In genomic region chr20:35702824-35703695, GRCh38 we compare ENCODE assay signal across 14 cellular contexts. TPM values are rescaled to one million over a fixed set of nuclear protein-coding genes. Genes with fewer than 3 reads are reported as not detected.
DNase-seq lines count a peak whose midpoint lies in the region; ATAC-seq and TF ChIP-seq lines count a peak whose summit lies in the region.
"Had no signal": no experiment of that assay in that cellular context is flagged by ENCODE, and none has a peak within 500 bp of the region (broad histone marks: within the 10 kb centered on the region; RNA-seq: fewer than 3 reads in every experiment).

No MANE protein-coding gene starts in this region.

- no peaks in the 10 kb centered on the region for H3K9me3 Mint-ChIP-seq in activated naive CD4-positive, alpha-beta T cell treated with anti-CD3 and anti-CD28 coated beads, Interleukin-2, amount 10 ng/mL, durations not matched to agents 7 days and 5 days
- no peaks in the 10 kb centered on the region for H3K9me3 Mint-ChIP-seq in endodermal cell

- peaks cover 76% of the 10 kb centered on the region for H3F3A ChIP-seq in smooth muscle cell (ENCODE audit: low read depth)

- no peak overlapping the region for H3K9ac ChIP-seq in SK-N-MC (ENCODE audit: insufficient read length)
- H3K9ac ChIP-seq in endodermal cell (ENCODE audit: extremely low read depth, low read length, poor library complexity, severe bottlenecking): no peak overlapping the region
- no peak overlapping the region for H3K9ac ChIP-seq in smooth muscle cell (ENCODE audit: low read depth)

- H3K79me2 ChIP-seq in smooth muscle cell (ENCODE audit: low read depth): peaks cover 41% of the 10 kb centered on the region

- H3K9me3 ChIP-seq in SK-N-MC (ENCODE audit: low read depth, low read length) (no peaks in the 10 kb centered on the region), endodermal cell (ENCODE audit: control insufficient read depth, low read length) (no peaks in the 10 kb centered on the region), smooth muscle cell (replicated peaks; ENCODE audit: low read depth) (no peaks in the 10 kb centered on the region)
- H3K9me3 ChIP-seq: heart right ventricle had no signal

- H3K4me2 ChIP-seq in smooth muscle cell: no peak overlapping the region

- H3K4me1 ChIP-seq in endodermal cell (ENCODE audit: control insufficient read depth, insufficient read depth, low read length): peaks cover 3% of the 10 kb centered on the region
- H3K4me1 ChIP-seq in smooth muscle cell (ENCODE audit: low read depth): peaks cover 10% of the 10 kb centered on the region

- H3K27me3 Mint-ChIP-seq in activated naive CD4-positive, alpha-beta T cell treated with anti-CD3 and anti-CD28 coated beads, Interleukin-2, amount 10 ng/mL, durations not matched to agents 7 days and 5 days: no peaks in the 10 kb centered on the region
- H3K27me3 Mint-ChIP-seq in endodermal cell (ENCODE audit: insufficient read depth): no peaks in the 10 kb centered on the region

- H3K36me3 Mint-ChIP-seq in activated naive CD4-positive, alpha-beta T cell treated with anti-CD3 and anti-CD28 coated beads, Interleukin-2, amount 10 ng/mL, durations not matched to agents 7 days and 5 days: peaks cover 66% of the 10 kb centered on the region
- H3K36me3 Mint-ChIP-seq in endodermal cell (ENCODE audit: low read depth): peaks cover 60% of the 10 kb centered on the region

- no peak for DNase-seq in activated naive CD4-positive, alpha-beta T cell treated with anti-CD3 and anti-CD28 coated beads, Interleukin-2, amount 10 ng/mL, durations not matched to agents 7 days and 5 days
- no peak for DNase-seq in activated naive CD4-positive, alpha-beta T cell treated with anti-CD3 and anti-CD28 coated beads, Interleukin-2, amount 50 U/mL, for 16 hours
- DNase-seq in SK-N-MC (ENCODE audit: low read depth, low spot score) (no peak), endodermal cell (no peak), smooth muscle cell (lab: John Stamatoyannopoulos, UW; ENCODE audit: unreplicated experiment) (no peak)
- DNase-seq: brain microvascular endothelial cell, DMS79, heart right ventricle, NCI-H226, PC-3 had no signal

- ATAC-seq in GM18873 (IDR thresholded peaks at IDR 0.05; ENCODE audit: low FRiP score, unreplicated experiment) (no peak), HG02981 (IDR thresholded peaks at IDR 0.05; ENCODE audit: unreplicated experiment) (no peak), HG02852 (IDR thresholded peaks at IDR 0.05; ENCODE audit: unreplicated experiment) (no peak)
- ATAC-seq: heart right ventricle, left lobe of liver, PC-3 had no signal

- H4K20me1 ChIP-seq in smooth muscle cell (ENCODE audit: low read depth): peaks cover 65% of the 10 kb centered on the region

- TF ChIP-seq CTCF in endodermal cell (conservative IDR thresholded peaks at IDR 0.05): no peak
- no peak for TF ChIP-seq CTCF in smooth muscle cell (IDR thresholded peaks at IDR 0.05; ENCODE audit: borderline replicate concordance, insufficient read depth, poor library complexity, severe bottlenecking)

- no peak overlapping the region for H3K4me3 ChIP-seq in SK-N-MC
- H3K4me3 ChIP-seq in endodermal cell (ENCODE audit: low read length): no peak overlapping the region
- no peak overlapping the region for H3K4me3 ChIP-seq in smooth muscle cell
- H3K4me3 ChIP-seq: heart right ventricle had no signal

- peak overlapping the region; percentile 68; the same call in 1 of the 2 replicates for H3K27ac ChIP-seq in SK-N-MC
- no peak overlapping the region for H3K27ac ChIP-seq in endodermal cell (ENCODE audit: low read depth, low read length)
- peak overlapping the region; percentile 54 for H3K27ac ChIP-seq in smooth muscle cell (ENCODE audit: low read depth)
- H3K27ac ChIP-seq: brain microvascular endothelial cell, heart right ventricle had no signal

- H3K4me1 Mint-ChIP-seq in activated naive CD4-positive, alpha-beta T cell treated with anti-CD3 and anti-CD28 coated beads, Interleukin-2, amount 10 ng/mL, durations not matched to agents 7 days and 5 days: peaks cover 37% of the 10 kb centered on the region
- H3K4me1 Mint-ChIP-seq in endodermal cell: peaks cover 14% of the 10 kb centered on the region

- no peak overlapping the region for H2AFZ ChIP-seq in smooth muscle cell (ENCODE audit: low read depth)

- H3K27ac Mint-ChIP-seq in activated naive CD4-positive, alpha-beta T cell treated with anti-CD3 and anti-CD28 coated beads, Interleukin-2, amount 10 ng/mL, durations not matched to agents 7 days and 5 days: peak overlapping the region; percentile 64
- H3K27ac Mint-ChIP-seq in endodermal cell: peak overlapping the region; percentile 44

- no peaks in the 10 kb centered on the region for H3K27me3 ChIP-seq in endodermal cell (ENCODE audit: control insufficient read depth, insufficient read depth, low read length, poor library complexity, severe bottlenecking)
- no peaks in the 10 kb centered on the region for H3K27me3 ChIP-seq in smooth muscle cell (ENCODE audit: low read depth)
- H3K27me3 ChIP-seq: brain microvascular endothelial cell, heart right ventricle had no signal

- WGBS in endodermal cell (ENCODE audit: insufficient coverage in 1 of 2, insufficient read length in 1 of 2), 2 experiments: 92% methylated on average over 4 of the region's 4 CpGs; no CpG with 5 or more reads in 1 of the 2 experiments
- 88% methylated on average over 4 of the region's 4 CpGs for WGBS in smooth muscle cell (ENCODE audit: low lambda C conversion rate)

- CTCF ChIA-PET in activated naive CD4-positive, alpha-beta T cell treated with anti-CD3 and anti-CD28 coated beads, Interleukin-2, amount 10 ng/mL, durations not matched to agents 7 days and 5 days (lab: Charles Lee): interaction anchor here (0.6 kb wide), 1 partner anchor 56 kb away, joined by 3 read pairs; no protein-coding TSS in a partner anchor

- no peak overlapping the region for H3K4me3 Mint-ChIP-seq in activated naive CD4-positive, alpha-beta T cell treated with anti-CD3 and anti-CD28 coated beads, Interleukin-2, amount 10 ng/mL, durations not matched to agents 7 days and 5 days
- H3K4me3 Mint-ChIP-seq in endodermal cell: no peak overlapping the region

- H3K36me3 ChIP-seq in SK-N-MC (ENCODE audit: insufficient read depth, low read length) (peaks cover 60% of the 10 kb centered on the region), endodermal cell (ENCODE audit: control insufficient read depth, insufficient read depth, low read length) (peaks cover 69% of the 10 kb centered on the region), smooth muscle cell (ENCODE audit: low read depth) (peaks cover 26% of the 10 kb centered on the region)

RNA-seq across cellular contexts. Expression of gene ROMO1, which starts 3.9 kb away (rescaled TPM):
- total RNA-seq in endodermal cell (100 to 1,000 TPM; 194 to 243 TPM), smooth muscle cell (252 and 523 TPM in 2 replicates)
- polyA plus RNA-seq in endodermal cell (2013, experiment 1 of 2): 207 TPM
- polyA plus RNA-seq in endodermal cell (2013, experiment 2 of 2): 196 TPM
- polyA plus RNA-seq in smooth muscle cell: 694 and 771 TPM in 2 replicates

RNA-seq across cellular contexts. Expression of gene NFS1, which starts 3.9 kb away (rescaled TPM):
- total RNA-seq in endodermal cell (10 to 100 TPM; 17.0 to 30.9 TPM), smooth muscle cell (25.3 and 40.1 TPM in 2 replicates)
- 30.1 TPM for polyA plus RNA-seq in endodermal cell (2013, experiment 1 of 2)
- 21.7 TPM for polyA plus RNA-seq in endodermal cell (2013, experiment 2 of 2)
- polyA plus RNA-seq in smooth muscle cell: 35.1 and 40.3 TPM in 2 replicates

RNA-seq across cellular contexts. Expression of gene CPNE1, which starts 38.4 kb away (rescaled TPM):
- total RNA-seq in endodermal cell: 100 to 1,000 TPM; 238 to 441 TPM
- 343 TPM for polyA plus RNA-seq in endodermal cell (2013, experiment 1 of 2)
- polyA plus RNA-seq in endodermal cell (2013, experiment 2 of 2): 307 TPM
- total RNA-seq in smooth muscle cell: 111 and 140 TPM in 2 replicates
- polyA plus RNA-seq in smooth muscle cell: 156 TPM in 2 replicates

RNA-seq across cellular contexts. Expression of gene RBM12, which starts 38.4 kb away (rescaled TPM):
- total RNA-seq in endodermal cell (100 to 1,000 TPM; 106 to 158 TPM), smooth muscle cell (34.0 and 44.2 TPM in 2 replicates)
- polyA plus RNA-seq in endodermal cell (2013, experiment 1 of 2): 81.6 TPM
- 80.8 TPM for polyA plus RNA-seq in endodermal cell (2013, experiment 2 of 2)
- 11.5 and 14.5 TPM in 2 replicates for polyA plus RNA-seq in smooth muscle cell

RNA-seq across cellular contexts. Expression of gene RBM39, which starts 39.0 kb away (rescaled TPM):
- total RNA-seq in endodermal cell (100 to 1,000 TPM; 276 to 332 TPM), smooth muscle cell (408 and 449 TPM in 2 replicates)
- polyA plus RNA-seq in endodermal cell (2013, experiment 1 of 2): 233 TPM
- polyA plus RNA-seq in endodermal cell (2013, experiment 2 of 2): 202 TPM
- polyA plus RNA-seq in smooth muscle cell: 139 and 196 TPM in 2 replicates
